ENCODE assay signal across 8 cellular contexts in genomic region chr17:41548844-41549595, GRCh38. TPM values are rescaled to one million over a fixed set of nuclear protein-coding genes. Genes with fewer than 3 reads are reported as not detected.
DNase-seq lines count a peak whose midpoint lies in the region; TF ChIP-seq lines count a peak whose summit lies in the region.

No MANE protein-coding gene starts in this region.

- no peaks in the 10 kb centered on the region for H3K79me2 ChIP-seq in neural progenitor cell (ENCODE audit: low read depth)

- H3K9ac ChIP-seq in neural progenitor cell, result no peak overlapping the region

- no peak overlapping the region for H3K4me3 Mint-ChIP-seq in neural progenitor cell
- H3K4me3 Mint-ChIP-seq in stimulated activated naive CD8-positive, alpha-beta T cell treated with anti-CD3 and anti-CD28 coated beads, Interleukin-15, Interleukin-2, amounts not matched to agents 100 ng/mL and 50 ng/mL, for 24 hours, result peak overlapping the region; percentile 17

- H3K9me3 ChIP-seq in SJSA1 (replicated peaks), result no peaks in the 10 kb centered on the region
- no peaks in the 10 kb centered on the region for H3K9me3 ChIP-seq in neural progenitor cell (ENCODE audit: low read depth)

- peaks cover 16% of the 10 kb centered on the region for H3F3A ChIP-seq in neural progenitor cell (ENCODE audit: low read depth)

- peak; percentile 78 for TF ChIP-seq CTCF in neural progenitor cell (IDR thresholded peaks at IDR 0.05)

- no peaks in the 10 kb centered on the region for H4K20me1 ChIP-seq in neural progenitor cell (ENCODE audit: low read depth)

- H2AFZ ChIP-seq in neural progenitor cell (replicated peaks), result peak overlapping the region; percentile 68

- H3K27me3 ChIP-seq in SJSA1 (replicated peaks) (no peaks in the 10 kb centered on the region), neural progenitor cell (no peaks in the 10 kb centered on the region)

- H3K4me3 ChIP-seq in SJSA1 (no peak overlapping the region), neural progenitor cell (no peak overlapping the region)

- H3K4me1 ChIP-seq in SJSA1 (replicated peaks) (peaks cover 45% of the 10 kb centered on the region), neural progenitor cell (peaks cover 16% of the 10 kb centered on the region)

- peak overlapping the region; percentile 58 for H3K4me2 ChIP-seq in neural progenitor cell

- H3K9me3 Mint-ChIP-seq in neural progenitor cell, result peaks cover 3% of the 10 kb centered on the region
- H3K9me3 Mint-ChIP-seq in stimulated activated naive CD8-positive, alpha-beta T cell treated with anti-CD3 and anti-CD28 coated beads, Interleukin-15, Interleukin-2, amounts not matched to agents 100 ng/mL and 50 ng/mL, for 24 hours, result peaks cover 5% of the 10 kb centered on the region

- H3K36me3 ChIP-seq in SJSA1 (no peaks in the 10 kb centered on the region), neural progenitor cell (no peaks in the 10 kb centered on the region)

- DNase-seq in NCI-H82 (lab: John Stamatoyannopoulos, UW) (peak; percentile 80), NCI-H82 treated with DMSO at 0.1 percent for 48 hours (lab: John Stamatoyannopoulos, UW; ENCODE audit: unreplicated experiment) (no peak), LoVo (ENCODE audit: low spot score) (peak; percentile 89), SJSA1 (ENCODE audit: low read depth in 1 of 2, low spot score in 2 of 2) (peak; percentile 76 to 82), foreskin melanocyte (peak; percentile 57), neural progenitor cell (ENCODE audit: low spot score) (peak; percentile 95)
- DNase-seq in activated gamma-delta T cell treated with anti-CD3 and anti-CD28 coated beads, Interleukin-2, amount 50 U/mL, for 16 hours (ENCODE audit: low read depth), result peak; percentile 68

- H3K27ac ChIP-seq in SJSA1, result no peak overlapping the region
- no peak overlapping the region for H3K27ac ChIP-seq in neural progenitor cell

- peaks cover 7% of the 10 kb centered on the region for H3K27me3 Mint-ChIP-seq in neural progenitor cell (ENCODE audit: insufficient read depth, low read depth)
- peaks cover 17% of the 10 kb centered on the region for H3K27me3 Mint-ChIP-seq in stimulated activated naive CD8-positive, alpha-beta T cell treated with anti-CD3 and anti-CD28 coated beads, Interleukin-15, Interleukin-2, amounts not matched to agents 100 ng/mL and 50 ng/mL, for 24 hours

- H3K4me1 Mint-ChIP-seq in neural progenitor cell, result peaks cover 29% of the 10 kb centered on the region
- H3K4me1 Mint-ChIP-seq in stimulated activated naive CD8-positive, alpha-beta T cell treated with anti-CD3 and anti-CD28 coated beads, Interleukin-15, Interleukin-2, amounts not matched to agents 100 ng/mL and 50 ng/mL, for 24 hours (ENCODE audit: low read depth), result peaks cover 23% of the 10 kb centered on the region

- no peaks in the 10 kb centered on the region for H3K36me3 Mint-ChIP-seq in neural progenitor cell
- peaks cover 7% of the 10 kb centered on the region for H3K36me3 Mint-ChIP-seq in stimulated activated naive CD8-positive, alpha-beta T cell treated with anti-CD3 and anti-CD28 coated beads, Interleukin-15, Interleukin-2, amounts not matched to agents 100 ng/mL and 50 ng/mL, for 24 hours (ENCODE audit: low read depth)

- H3K27ac Mint-ChIP-seq in neural progenitor cell, result peak overlapping the region; percentile 88
- no peak overlapping the region for H3K27ac Mint-ChIP-seq in stimulated activated naive CD8-positive, alpha-beta T cell treated with anti-CD3 and anti-CD28 coated beads, Interleukin-15, Interleukin-2, amounts not matched to agents 100 ng/mL and 50 ng/mL, for 24 hours

RNA-seq across cellular contexts. Expression of gene KRT19, which starts 20.9 kb away (rescaled TPM):
- total RNA-seq in SJSA1 (2014; rRNA removed; shearing (Covaris generic)), result not detected in 2 replicates
- 114 and 184 TPM in 2 replicates for total RNA-seq in neural progenitor cell (ENCODE audit: low replicate concordance)

RNA-seq across cellular contexts. Expression of gene KRT9, which starts 22.8 kb away (rescaled TPM):
- total RNA-seq in SJSA1 (2014; rRNA removed; shearing (Covaris generic)), result not detected in 2 replicates
- not detected in 2 replicates for total RNA-seq in neural progenitor cell (ENCODE audit: low replicate concordance)

RNA-seq across cellular contexts. Expression of gene KRT15, which starts 30.3 kb away (rescaled TPM):
- 1.6 and 3.9 TPM in 2 replicates for total RNA-seq in SJSA1 (2014; rRNA removed; shearing (Covaris generic))
- total RNA-seq in neural progenitor cell (ENCODE audit: low replicate concordance), result 0.15 TPM in 1 of 2 replicates, not detected in the other

RNA-seq across cellular contexts. Expression of gene KRT14, which starts 37.7 kb away (rescaled TPM):
- 0.92 TPM in 1 of 2 replicates, not detected in the other for total RNA-seq in SJSA1 (2014; rRNA removed; shearing (Covaris generic))
- total RNA-seq in neural progenitor cell (ENCODE audit: low replicate concordance), result not detected in 2 replicates

RNA-seq across cellular contexts. Expression of gene KRT13, which starts 43.6 kb away (rescaled TPM):
- not detected in 2 replicates for total RNA-seq in SJSA1 (2014; rRNA removed; shearing (Covaris generic))
- not detected in 2 replicates for total RNA-seq in neural progenitor cell (ENCODE audit: low replicate concordance)

Comparison
In these comparisons a context has a peak if more than half of its experiments do, and no peak if none do; other contexts are left out.
1. RNA of gene KRT19, which starts 20.9 kb away (total RNA-seq): 114 to 184 TPM in neural progenitor cell; not detected in SJSA1; every median in the first group is over 100 times any median in the second.